Comparison of ENCODE assay signal across 8 cellular contexts in the genomic region with DNA sequence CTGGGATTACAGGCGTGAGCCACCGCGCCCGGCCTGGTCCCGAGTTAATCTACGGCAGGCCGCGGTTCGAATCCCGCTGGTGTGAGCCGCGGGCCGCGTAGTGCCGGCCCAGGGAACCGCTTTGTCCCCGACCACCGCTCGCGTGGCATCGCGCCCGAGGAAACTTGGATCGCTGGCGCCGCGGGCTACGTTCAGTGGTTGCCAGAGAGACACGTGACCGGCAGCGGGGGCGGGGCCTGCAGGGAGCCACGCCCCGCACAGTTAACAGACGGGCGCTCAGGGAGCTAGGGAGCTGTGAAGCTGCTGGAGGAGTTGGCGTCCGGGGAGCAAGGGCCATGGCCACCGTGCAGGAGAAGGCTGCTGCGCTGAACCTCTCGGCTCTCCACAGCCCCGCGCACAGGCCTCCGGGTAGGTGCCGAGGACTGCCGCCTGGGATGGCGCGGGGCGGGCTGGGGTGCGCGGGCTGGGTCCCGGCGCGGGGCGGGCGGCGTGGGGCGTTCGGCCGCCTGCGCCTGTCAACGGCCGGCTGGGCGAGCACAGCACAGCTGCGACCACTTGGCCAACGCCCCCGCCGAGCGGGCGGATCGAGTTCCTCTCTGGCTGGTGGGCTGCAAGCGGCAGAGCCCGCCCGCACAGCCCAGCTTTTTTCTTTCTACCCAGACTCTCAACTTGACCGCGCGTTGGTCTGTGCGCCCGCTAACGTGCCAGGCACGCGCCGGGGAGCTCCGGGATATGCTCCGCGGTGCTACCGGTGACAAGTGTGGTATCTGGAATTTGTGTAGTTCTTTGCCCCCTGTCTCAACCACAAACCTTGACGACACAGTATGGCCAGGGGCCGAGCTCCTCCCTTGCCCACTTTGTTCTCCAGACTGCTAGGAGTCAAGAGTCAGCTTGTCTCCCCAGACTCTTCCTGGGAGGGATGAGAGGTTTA. TPM values are rescaled to one million over a fixed set of nuclear protein-coding genes. Genes with fewer than 3 reads are reported as not detected.
DNase-seq lines count a peak whose midpoint lies in the region; ATAC-seq lines count a peak whose summit lies in the region.

DEPDC7 (plus strand) TSS at position 258 of the 931 bp plus-strand sequence; CDS start at position 336, 78 bp downstream.

- in situ Hi-C loops in SK-MEL-5 (cut with HindIII; ENCODE audit: low pct_unique_long_range_greater_than_20kb, low sequenced_read_pairs): no loop called here

- DNase-seq in DMS79 treated with DMSO at 0.1 percent for 48 hours (lab: John Stamatoyannopoulos, UW): peak; percentile 93
- DNase-seq in LoVo (ENCODE audit: low spot score): peak; percentile 96
- peak; percentile 70 for DNase-seq in SK-MEL-5 (ENCODE audit: low read depth, low spot score)
- DNase-seq in activated naive CD4-positive, alpha-beta T cell treated with anti-CD3 and anti-CD28 coated beads, Interleukin-2, amount 50 U/mL, for 16 hours: peak; percentile 82
- DNase-seq in head of caudate nucleus: peak; percentile 90 to 97 (median 94)
- DNase-seq in occipital lobe (lab: John Stamatoyannopoulos, UW): peak; percentile 74
- DNase-seq in substantia nigra (lab: John Stamatoyannopoulos, UW): peak; percentile 46 to 95 (median 88)

- H3K27ac ChIP-seq in substantia nigra (ENCODE audit: low read depth, low read length, poor library complexity, severe bottlenecking): peak within 1 kb of the TSS; percentile 59

- ATAC-seq in GM21786 (IDR thresholded peaks at IDR 0.05; ENCODE audit: unreplicated experiment): peak; percentile 59

- intact Hi-C loops in head of caudate nucleus (cut with DNase I): loop anchor here (2.0 kb wide), 1 partner anchor 23 kb away; the partner anchor contains the start of gene TCP11L1

RNA-seq across cellular contexts. Expression of gene DEPDC7, which starts in this region (rescaled TPM):
- total RNA-seq in SK-MEL-5 (2014; rRNA removed; shearing (Covaris generic)): 4.4 and 6.3 TPM in 2 replicates
- polyA plus RNA-seq in SK-MEL-5 (2015; cell fraction: cytosol; rRNA removed): 2.6 and 3.5 TPM in 2 replicates
- polyA plus RNA-seq in SK-MEL-5 (2015; cell fraction: nucleus; rRNA removed): 18.7 and 26.2 TPM in 2 replicates
- total RNA-seq in occipital lobe: 3.1 TPM

Comparison
In these comparisons a context has a peak if more than half of its experiments do, and no peak if none do; other contexts are left out.
1. Peak in every context shown above with its lines: DNase-seq, ATAC-seq and H3K27ac ChIP-seq.